22 cellular contexts compared by ENCODE assay signal in the genomic region with DNA sequence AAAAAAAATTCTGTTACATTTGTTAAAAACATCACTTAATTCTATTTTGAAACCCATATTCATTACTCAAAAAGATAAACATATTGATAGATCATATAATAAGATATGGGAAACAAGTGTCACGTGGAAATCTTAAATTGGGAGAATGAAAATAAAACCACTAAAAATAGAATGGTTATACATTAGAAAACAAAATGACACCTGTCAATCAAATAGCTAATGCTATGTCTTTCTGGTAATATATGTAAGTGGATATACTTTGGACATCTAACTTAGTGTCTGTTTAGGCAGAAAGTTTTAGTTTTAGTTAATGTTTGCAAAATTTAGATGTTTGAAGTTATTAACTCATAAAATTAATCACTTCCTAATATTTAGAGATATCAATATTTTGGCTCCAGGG.
"Had no signal": no experiment of that assay in that cellular context is flagged by ENCODE, and none has a peak within 500 bp of the region (broad histone marks: within the 10 kb centered on the region; RNA-seq: fewer than 3 reads in every experiment).

No MANE protein-coding gene starts in this region.

- ATAC-seq: activated CD4-positive, alpha-beta T cell treated with anti-CD3 and anti-CD28 coated beads for 36 hours; activated CD4-positive, CD25-positive, alpha-beta regulatory T cell treated with anti-CD3 and anti-CD28 coated beads, Interleukin-2, amount 50 U/mL, for 24 hours; activated CD8-positive, alpha-beta T cell treated with anti-CD3 and anti-CD28 coated beads, Interleukin-2, amount 10 ng/mL, durations not matched to agents 7 days and 5 days; SK-N-SH treated with all-trans-retinoic acid at 6 μM for 48 hours; T-cell; T-helper 17 cell; WTC11 had no signal

- H3K4me3 ChIP-seq: Peyer's patch, SJSA1 had no signal

- H3K27ac ChIP-seq: Peyer's patch, SJSA1 had no signal

- H3K9me3 ChIP-seq: Peyer's patch, SJSA1 had no signal

- H3K4me1 ChIP-seq: Peyer's patch, SJSA1 had no signal

- H3K27me3 ChIP-seq: Peyer's patch, SJSA1 had no signal

- FAIRE-seq: bronchial epithelial cell had no signal

- DNase-seq: activated CD4-positive, alpha-beta T cell treated with anti-CD3 and anti-CD28 coated beads for 36 hours; activated CD4-positive, alpha-beta T cell treated with anti-CD3 and anti-CD28 coated beads, Interleukin-2, amount 10 ng/mL, durations not matched to agents 7 days and 5 days; activated CD4-positive, alpha-beta T cell treated with anti-CD3 and anti-CD28 coated beads, Interleukin-2, amount 50 U/mL, for 48 hours; activated CD8-positive, alpha-beta T cell treated with anti-CD3 and anti-CD28 coated beads, Interleukin-2, amount 10 ng/mL, durations not matched to agents 7 days and 5 days; activated gamma-delta T cell; activated naive CD4-positive, alpha-beta T cell treated with Interleukin-2 at 50 U/mL for 16 hours; activated naive CD8-positive, alpha-beta T cell treated with anti-CD3 and anti-CD28 coated beads, Interleukin-2, amount 10 ng/mL, durations not matched to agents 7 days and 5 days; activated T-cell treated with anti-CD3 and anti-CD28 coated beads, Interleukin-2, amount 50 U/mL, for 24 hours; amygdala; KG1; MM.1S; NCI-H2227 treated with DMSO at 0.1 percent for 48 hours; NCI-H510A treated with DMSO at 0.1 percent for 48 hours; Peyer's patch; RPMI8226; T-cell; T-helper 17 cell had no signal

- H3K36me3 ChIP-seq: Peyer's patch, SJSA1 had no signal
